Comparison of ENCODE assay signal across 8 cellular contexts in the genomic region with DNA sequence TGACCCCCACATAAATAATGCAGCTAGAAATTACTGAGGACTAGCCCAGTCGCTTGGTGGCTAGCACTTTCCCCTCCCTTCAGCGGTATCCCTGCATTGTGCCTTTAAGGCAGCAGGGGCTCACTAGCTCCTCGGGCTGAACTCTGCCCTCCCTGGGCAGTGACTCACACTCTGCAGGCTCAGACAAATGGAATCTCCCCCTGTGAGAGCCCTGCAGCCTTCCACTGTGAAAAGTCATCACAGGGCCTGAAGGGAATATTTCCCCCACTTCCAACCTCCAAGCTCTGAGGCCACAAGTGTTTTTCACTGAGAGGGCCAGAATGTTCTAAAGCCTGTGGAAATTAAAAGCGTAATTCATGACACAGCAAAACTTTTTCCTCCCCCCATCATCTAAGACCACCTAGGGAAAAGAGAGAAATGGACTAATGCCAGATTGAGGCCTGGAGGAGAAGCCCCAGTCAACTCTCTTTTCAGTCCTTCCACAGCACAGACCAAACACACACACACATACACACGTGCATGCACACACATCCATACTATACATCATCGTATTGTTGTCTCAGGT.
DNase-seq lines count a peak whose midpoint lies in the region; ATAC-seq, FAIRE-seq and TF ChIP-seq lines count a peak whose summit lies in the region.

No MANE protein-coding gene starts in this region.

- H4K8ac ChIP-seq in H1 (ENCODE audit: extremely low read depth, insufficient read depth, low read length) = no peak overlapping the region

- H3K9me3 ChIP-seq in H1 (ENCODE audit: insufficient read depth in 2 of 2, low read depth in 1 of 2, low read length in 1 of 2) = no peaks in the 10 kb centered on the region

- no peak for TF ChIP-seq EP300 in H1 (IDR thresholded peaks at IDR 0.05; ENCODE audit: borderline replicate concordance in 1 of 2, low read depth in 2 of 2, low read length in 2 of 2)

- H3K27ac Mint-ChIP-seq in memory B cell = peak overlapping the region; percentile 43

- H3K9ac ChIP-seq in H1 (replicated peaks in 1 of 4; ENCODE audit: extremely low read depth in 1 of 4, low read depth in 3 of 4, low read length in 3 of 4) = no peak overlapping the region

- peaks cover 4% of the 10 kb centered on the region for H3K36me3 Mint-ChIP-seq in memory B cell

- peak overlapping the region; percentile 24; the same call in 1 of the 2 replicates for H2BK15ac ChIP-seq in H1 (ENCODE audit: low read length)

- peaks cover 3 to 23% (median 8%) of the 10 kb centered on the region in 4 experiments; a peak in 6 of 7 replicates for H3K4me1 ChIP-seq in H1 (replicated peaks in 1 of 4; ENCODE audit: control insufficient read depth in 3 of 4, insufficient read depth in 4 of 4, low read length in 3 of 4)

- H3K9me3 Mint-ChIP-seq in memory B cell = peaks cover 3% of the 10 kb centered on the region

- no peak overlapping the region for H3K4ac ChIP-seq in H1 (replicated peaks; ENCODE audit: insufficient read length, low read depth, low read length)

- H3K56ac ChIP-seq in H1 (replicated peaks; ENCODE audit: insufficient read length, low read depth, low read length) = no peak overlapping the region

- peaks cover 2% of the 10 kb centered on the region; the same call in 1 of the 2 replicates for H3K23me2 ChIP-seq in H1 (ENCODE audit: low read depth, low read length)

- peak; percentile 15 to 46 (median 21); a peak in 3 of 4 replicates for TF ChIP-seq CTCF in H1 (IDR thresholded peaks at IDR 0.05; ENCODE audit: control extremely low read depth in 1 of 3, insufficient read depth in 1 of 3, low read depth in 1 of 3, low read length in 3 of 3)

- peak overlapping the region in 1 of 4 experiments; percentile 31; a peak in 2 of 8 replicates for H3K4me3 ChIP-seq in H1 (ENCODE audit: extremely low read depth in 1 of 4, insufficient read depth in 2 of 4, low read depth in 3 of 4, low read length in 4 of 4)

- H2BK5ac ChIP-seq in H1 (ENCODE audit: low read depth, low read length) = peak overlapping the region; percentile 69; the same call in 1 of the 2 replicates

- peak overlapping the region; percentile 66 for H3K18ac ChIP-seq in H1 (ENCODE audit: extremely low read depth, low read length)

- POLR2A ChIA-PET in H1 (lab: Charles Lee; ENCODE audit: partially characterized antibody) = interaction anchor here (0.6 to 2.5 kb wide), 2 partner anchors 27 to 94 kb away, joined by 3 to 12 read pairs; a partner anchor contains a TSS

- TF ChIP-seq RAD21 in H1 (IDR thresholded peaks at IDR 0.05 in 1 of 2, conservative IDR thresholded peaks at IDR 0.05 in 1 of 2; ENCODE audit: low read depth in 2 of 2, low read length in 2 of 2) = peak; percentile 39 to 47; a peak in 3 of 4 replicates

- peak overlapping the region; percentile 52 for H2BK120ac ChIP-seq in H1 (replicated peaks; ENCODE audit: low read depth, low read length)

- peak overlapping the region; percentile 53 for H2BK20ac ChIP-seq in H1 (ENCODE audit: low read length)

- H3K4me1 Mint-ChIP-seq in memory B cell = peaks cover 2% of the 10 kb centered on the region

- CTCF ChIA-PET in H1 (lab: Charles Lee; ENCODE audit: partially characterized antibody) = interaction anchor here (1.2 to 18.5 kb wide), 4 partner anchors 12 to 135 kb away, joined by 6 to 372 read pairs (median 24); a partner anchor contains a TSS

- H3K27me3 ChIP-seq in H1 (replicated peaks in 1 of 4; ENCODE audit: control insufficient read depth in 3 of 4, extremely low read depth in 1 of 4, insufficient read depth in 3 of 4, low read length in 3 of 4) = peaks cover 0 to 1% (median 0%) of the 10 kb centered on the region in 4 experiments; a peak in 1 of 7 replicates

- no peak for TF ChIP-seq POLR2A in H1 (IDR thresholded peaks at IDR 0.05; ENCODE audit: control extremely low read depth in 1 of 2, low read depth in 2 of 2, low read length in 2 of 2)

- H4K20me1 ChIP-seq in H1 (replicated peaks in 1 of 2; ENCODE audit: control insufficient read depth in 1 of 2, insufficient read depth in 2 of 2, low read length in 2 of 2) = no peaks in the 10 kb centered on the region

- WGBS in H1 (ENCODE audit: extremely low coverage in 1 of 2, insufficient coverage in 1 of 2, insufficient read length in 1 of 2, insufficient replicate concordance in 2 of 2, low coverage in 1 of 2, low lambda C conversion rate in 2 of 2, missing lambda C conversion rate in 1 of 2), 2 experiments = 28% methylated on average over 6 of the region's 6 CpGs; no CpG with 5 or more reads in 1 of the 2 experiments

- peak overlapping the region; percentile 41 to 64 for H3K4me2 ChIP-seq in H1 (ENCODE audit: insufficient read depth in 1 of 2, low read depth in 2 of 2, low read length in 2 of 2)

- no peak overlapping the region for H4K5ac ChIP-seq in H1 (ENCODE audit: insufficient read length, low read depth, low read length)

- H3K23ac ChIP-seq in H1 (ENCODE audit: insufficient read length) = no peak overlapping the region

- no peaks in the 10 kb centered on the region for H3K36me3 ChIP-seq in H1 (ENCODE audit: control insufficient read depth in 2 of 4, insufficient read depth in 4 of 4, low read length in 3 of 4)

- no peaks in the 10 kb centered on the region for H3K79me1 ChIP-seq in H1 (ENCODE audit: low read depth, low read length)

- H4K91ac ChIP-seq in H1 (replicated peaks; ENCODE audit: insufficient read length, low read length) = peak overlapping the region; percentile 54

- FAIRE-seq in H1 (lab: Jason Lieb, UNC) = peak; percentile 89

- peak overlapping the region; percentile 65; the same call in 1 of the 2 replicates for H2AK5ac ChIP-seq in H1 (ENCODE audit: low read depth, low read length)

- DNase-seq in A172 (ENCODE audit: low spot score) (peak; percentile 95), LHCN-M2 (ENCODE audit: low read depth) (peak; percentile 99), H1 (ENCODE audit: low read depth in 1 of 2, low spot score in 2 of 2) (peak; percentile 57 to 67), memory B cell (ENCODE audit: low spot score in 2 of 2) (no peak), HUDEP-2 (lab: John Stamatoyannopoulos, UW; ENCODE audit: unreplicated experiment in 76 of 76) (no peak), activated gamma-delta T cell treated with Interleukin-2 at 50 U/mL for 16 hours (no peak)
- DNase-seq in activated CD8-positive, alpha-beta memory T cell treated with anti-CD3 and anti-CD28 coated beads, Interleukin-2, amount 50 U/mL, for 4 hours = no peak

- peaks cover 18% of the 10 kb centered on the region for H3K27me3 Mint-ChIP-seq in memory B cell

- ATAC-seq in memory B cell (ENCODE audit: low read depth) (no peak), HG03025 (IDR thresholded peaks at IDR 0.05; ENCODE audit: low FRiP score, unreplicated experiment) (no peak)

- no peaks in the 10 kb centered on the region for H3K79me2 ChIP-seq in H1 (ENCODE audit: control insufficient read depth in 1 of 2, insufficient read depth in 2 of 2, low read length in 2 of 2)

- H2AFZ ChIP-seq in H1 (ENCODE audit: low read length) = peak overlapping the region; percentile 73; the same call in 1 of the 2 replicates

- 0 out of 2 replicates have a peak overlapping the region, but pooled peaks have one; percentile 17 for H3K27ac ChIP-seq in H1 (ENCODE audit: low read depth, low read length)

- H3K14ac ChIP-seq in H1 (ENCODE audit: insufficient read length) = no peak overlapping the region

- H2BK12ac ChIP-seq in H1 (ENCODE audit: low read depth, low read length) = peak overlapping the region; percentile 92

- H3K4me3 Mint-ChIP-seq in memory B cell = no peak overlapping the region

TF ChIP-seq in H1, 55 proteins besides CTCF, POLR2A, EP300 and RAD21 (continues in another document):
- no peak for TF ChIP-seq RNF2 (IDR thresholded peaks at IDR 0.05; ENCODE audit: borderline replicate concordance, low read depth, low read length, missing control alignments, poor library complexity, severe bottlenecking)
- TF ChIP-seq SP1 (IDR thresholded peaks at IDR 0.05; ENCODE audit: low read depth, low read length) = no peak
- TF ChIP-seq, protein P1, sequence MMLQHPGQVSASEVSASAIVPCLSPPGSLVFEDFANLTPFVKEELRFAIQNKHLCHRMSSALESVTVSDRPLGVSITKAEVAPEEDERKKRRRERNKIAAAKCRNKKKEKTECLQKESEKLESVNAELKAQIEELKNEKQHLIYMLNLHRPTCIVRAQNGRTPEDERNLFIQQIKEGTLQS (IDR thresholded peaks at IDR 0.05; ENCODE audit: insufficient read depth, low read depth, low read length) = no peak
- TF ChIP-seq CBX5 (IDR thresholded peaks at IDR 0.05; ENCODE audit: low read depth, low read length) = no peak
- no peak for TF ChIP-seq CTBP2 (IDR thresholded peaks at IDR 0.05; ENCODE audit: borderline replicate concordance, insufficient read depth, insufficient read length, low read length)
- TF ChIP-seq SRF (IDR thresholded peaks at IDR 0.05; ENCODE audit: low read depth, low read length) = no peak
- 0 out of 2 replicates have a peak, but pooled peaks have one; percentile 30 for TF ChIP-seq JUN (IDR thresholded peaks at IDR 0.05; ENCODE audit: low read depth, low read length)
- TF ChIP-seq HDAC6 (IDR thresholded peaks at IDR 0.05; ENCODE audit: low read depth, low read length) = no peak
- TF ChIP-seq, protein P2, sequence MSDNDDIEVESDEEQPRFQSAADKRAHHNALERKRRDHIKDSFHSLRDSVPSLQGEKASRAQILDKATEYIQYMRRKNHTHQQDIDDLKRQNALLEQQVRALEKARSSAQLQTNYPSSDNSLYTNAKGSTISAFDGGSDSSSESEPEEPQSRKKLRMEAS (IDR thresholded peaks at IDR 0.05) = 0 out of 2 replicates have a peak, but pooled peaks have one; percentile 28
- TF ChIP-seq HDAC2 (IDR thresholded peaks at IDR 0.05; ENCODE audit: borderline replicate concordance in 1 of 2, low read depth in 2 of 2, low read length in 2 of 2) = no peak
- peak; percentile 24; the same call in 1 of the 2 replicates for TF ChIP-seq TEAD4 (IDR thresholded peaks at IDR 0.05; ENCODE audit: low read depth, low read length)
- no peak for TF ChIP-seq RXRA (IDR thresholded peaks at IDR 0.05; ENCODE audit: insufficient read depth, low read depth, low read length)
- no peak for TF ChIP-seq YY1 (IDR thresholded peaks at IDR 0.05; ENCODE audit: low read depth, low read length)
- no peak for TF ChIP-seq BCL11A (IDR thresholded peaks at IDR 0.05; ENCODE audit: low read depth in 2 of 2, low read length in 2 of 2)
- peak; percentile 59; the same call in 1 of the 2 replicates for TF ChIP-seq BACH1 (IDR thresholded peaks at IDR 0.05; ENCODE audit: low read length)
- TF ChIP-seq SP4 (IDR thresholded peaks at IDR 0.05; ENCODE audit: low read length) = no peak
- TF ChIP-seq CBX8 (IDR thresholded peaks at IDR 0.05; ENCODE audit: borderline replicate concordance, low read depth, low read length) = no peak
- TF ChIP-seq, protein P3, sequence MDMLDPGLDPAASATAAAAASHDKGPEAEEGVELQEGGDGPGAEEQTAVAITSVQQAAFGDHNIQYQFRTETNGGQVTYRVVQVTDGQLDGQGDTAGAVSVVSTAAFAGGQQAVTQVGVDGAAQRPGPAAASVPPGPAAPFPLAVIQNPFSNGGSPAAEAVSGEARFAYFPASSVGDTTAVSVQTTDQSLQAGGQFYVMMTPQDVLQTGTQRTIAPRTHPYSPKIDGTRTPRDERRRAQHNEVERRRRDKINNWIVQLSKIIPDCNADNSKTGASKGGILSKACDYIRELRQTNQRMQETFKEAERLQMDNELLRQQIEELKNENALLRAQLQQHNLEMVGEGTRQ (IDR thresholded peaks at IDR 0.05; ENCODE audit: low read length) = no peak

Comparison
In these comparisons a context has a peak if more than half of its experiments do, and no peak if none do; other contexts are left out.
1. DNase-seq: peak in A172 (single experiment), LHCN-M2 (single experiment) and H1 (2 of 2); none in memory B cell (0 of 2), activated CD8-positive, alpha-beta memory T cell treated with anti-CD3 and anti-CD28 coated beads, Interleukin-2, amount 50 U/mL, for 4 hours (single experiment), HUDEP-2 (0 of 76) and activated gamma-delta T cell treated with Interleukin-2 at 50 U/mL for 16 hours (single experiment).